ENCODE assay signal across 1 cellular context in genomic region chr17:59963738-59964454, GRCh38.
TF ChIP-seq lines count a peak whose summit lies in the region.

No MANE protein-coding gene starts in this region.

TF ChIP-seq in HepG2, 621 proteins besides CTCF, POLR2A, EP300 and RAD21 (continued from another document and continues in another):
- TF ChIP-seq SMAD1 (CRISPR knock-in tag; IDR thresholded peaks at IDR 0.05; ENCODE audit: borderline replicate concordance, low read depth) (no peak), SP4 (CRISPR knock-in tag; IDR thresholded peaks at IDR 0.05) (no peak), CHD4 (IDR thresholded peaks at IDR 0.05; ENCODE audit: borderline replicate concordance, low read length) (no peak; the same call in 1 of the 2 replicates), POGZ (CRISPR knock-in tag; IDR thresholded peaks at IDR 0.05) (no peak), NFIB (CRISPR knock-in tag; IDR thresholded peaks at IDR 0.05; ENCODE audit: borderline replicate concordance) (0 out of 2 replicates have a peak, but pooled peaks have one; percentile 70), EHMT2 (IDR thresholded peaks at IDR 0.05; ENCODE audit: borderline replicate concordance, low read depth, low read length) (no peak), NR1H2 (CRISPR knock-in tag; IDR thresholded peaks at IDR 0.05; ENCODE audit: borderline replicate concordance, low read depth) (no peak), FOXM1 (CRISPR knock-in tag; IDR thresholded peaks at IDR 0.05) (no peak), ZSCAN29 (CRISPR knock-in tag; conservative IDR thresholded peaks at IDR 0.05) (no peak), ZNF615 (CRISPR knock-in tag; IDR thresholded peaks at IDR 0.05; ENCODE audit: borderline replicate concordance) (no peak), NFKBIZ (CRISPR knock-in tag; IDR thresholded peaks at IDR 0.05) (no peak), NCOA1 (CRISPR knock-in tag; IDR thresholded peaks at IDR 0.05) (no peak), HOXD1 (CRISPR knock-in tag; IDR thresholded peaks at IDR 0.05) (no peak), ZNF292 (CRISPR knock-in tag; IDR thresholded peaks at IDR 0.05; ENCODE audit: borderline replicate concordance, low read depth) (0 out of 2 replicates have a peak, but pooled peaks have one; percentile 32), ARID4A (CRISPR knock-in tag; IDR thresholded peaks at IDR 0.05; ENCODE audit: borderline replicate concordance) (no peak), FOXP4 (CRISPR knock-in tag; IDR thresholded peaks at IDR 0.05) (0 out of 2 replicates have a peak, but pooled peaks have one; percentile 16), ZNF543 (CRISPR knock-in tag; IDR thresholded peaks at IDR 0.05) (no peak), ZNF589 (CRISPR knock-in tag; conservative IDR thresholded peaks at IDR 0.05) (no peak), ZNF607 (CRISPR knock-in tag; IDR thresholded peaks at IDR 0.05; ENCODE audit: borderline replicate concordance) (no peak), KLF9 (CRISPR knock-in tag; IDR thresholded peaks at IDR 0.05; ENCODE audit: low read depth) (no peak), HNRNPK (IDR thresholded peaks at IDR 0.05; ENCODE audit: low read depth, low read length, poor library complexity, severe bottlenecking) (no peak), GFI1 (CRISPR knock-in tag; IDR thresholded peaks at IDR 0.05; ENCODE audit: borderline replicate concordance) (no peak), GATAD2A (CRISPR knock-in tag; IDR thresholded peaks at IDR 0.05) (no peak), MED1 (CRISPR knock-in tag; IDR thresholded peaks at IDR 0.05) (no peak), SALL1 (CRISPR knock-in tag; IDR thresholded peaks at IDR 0.05) (no peak), ZNF775 (CRISPR knock-in tag; IDR thresholded peaks at IDR 0.05; ENCODE audit: borderline replicate concordance) (no peak), NFRKB (IDR thresholded peaks at IDR 0.05) (no peak), ZFP90 (CRISPR knock-in tag; IDR thresholded peaks at IDR 0.05; ENCODE audit: borderline replicate concordance) (no peak), MXI1 (IDR thresholded peaks at IDR 0.05; ENCODE audit: borderline replicate concordance, low read depth, low read length) (no peak), ZNF160 (CRISPR knock-in tag; IDR thresholded peaks at IDR 0.05) (0 out of 2 replicates have a peak, but pooled peaks have one; percentile 7), GRHL1 (CRISPR knock-in tag; conservative IDR thresholded peaks at IDR 0.05) (no peak)
- TF ChIP-seq, protein P1, sequence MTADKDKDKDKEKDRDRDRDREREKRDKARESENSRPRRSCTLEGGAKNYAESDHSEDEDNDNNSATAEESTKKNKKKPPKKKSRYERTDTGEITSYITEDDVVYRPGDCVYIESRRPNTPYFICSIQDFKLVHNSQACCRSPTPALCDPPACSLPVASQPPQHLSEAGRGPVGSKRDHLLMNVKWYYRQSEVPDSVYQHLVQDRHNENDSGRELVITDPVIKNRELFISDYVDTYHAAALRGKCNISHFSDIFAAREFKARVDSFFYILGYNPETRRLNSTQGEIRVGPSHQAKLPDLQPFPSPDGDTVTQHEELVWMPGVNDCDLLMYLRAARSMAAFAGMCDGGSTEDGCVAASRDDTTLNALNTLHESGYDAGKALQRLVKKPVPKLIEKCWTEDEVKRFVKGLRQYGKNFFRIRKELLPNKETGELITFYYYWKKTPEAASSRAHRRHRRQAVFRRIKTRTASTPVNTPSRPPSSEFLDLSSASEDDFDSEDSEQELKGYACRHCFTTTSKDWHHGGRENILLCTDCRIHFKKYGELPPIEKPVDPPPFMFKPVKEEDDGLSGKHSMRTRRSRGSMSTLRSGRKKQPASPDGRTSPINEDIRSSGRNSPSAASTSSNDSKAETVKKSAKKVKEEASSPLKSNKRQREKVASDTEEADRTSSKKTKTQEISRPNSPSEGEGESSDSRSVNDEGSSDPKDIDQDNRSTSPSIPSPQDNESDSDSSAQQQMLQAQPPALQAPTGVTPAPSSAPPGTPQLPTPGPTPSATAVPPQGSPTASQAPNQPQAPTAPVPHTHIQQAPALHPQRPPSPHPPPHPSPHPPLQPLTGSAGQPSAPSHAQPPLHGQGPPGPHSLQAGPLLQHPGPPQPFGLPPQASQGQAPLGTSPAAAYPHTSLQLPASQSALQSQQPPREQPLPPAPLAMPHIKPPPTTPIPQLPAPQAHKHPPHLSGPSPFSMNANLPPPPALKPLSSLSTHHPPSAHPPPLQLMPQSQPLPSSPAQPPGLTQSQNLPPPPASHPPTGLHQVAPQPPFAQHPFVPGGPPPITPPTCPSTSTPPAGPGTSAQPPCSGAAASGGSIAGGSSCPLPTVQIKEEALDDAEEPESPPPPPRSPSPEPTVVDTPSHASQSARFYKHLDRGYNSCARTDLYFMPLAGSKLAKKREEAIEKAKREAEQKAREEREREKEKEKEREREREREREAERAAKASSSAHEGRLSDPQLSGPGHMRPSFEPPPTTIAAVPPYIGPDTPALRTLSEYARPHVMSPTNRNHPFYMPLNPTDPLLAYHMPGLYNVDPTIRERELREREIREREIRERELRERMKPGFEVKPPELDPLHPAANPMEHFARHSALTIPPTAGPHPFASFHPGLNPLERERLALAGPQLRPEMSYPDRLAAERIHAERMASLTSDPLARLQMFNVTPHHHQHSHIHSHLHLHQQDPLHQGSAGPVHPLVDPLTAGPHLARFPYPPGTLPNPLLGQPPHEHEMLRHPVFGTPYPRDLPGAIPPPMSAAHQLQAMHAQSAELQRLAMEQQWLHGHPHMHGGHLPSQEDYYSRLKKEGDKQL (CRISPR knock-in tag; IDR thresholded peaks at IDR 0.05; ENCODE audit: low read depth): no peak
- TF ChIP-seq, protein P2, sequence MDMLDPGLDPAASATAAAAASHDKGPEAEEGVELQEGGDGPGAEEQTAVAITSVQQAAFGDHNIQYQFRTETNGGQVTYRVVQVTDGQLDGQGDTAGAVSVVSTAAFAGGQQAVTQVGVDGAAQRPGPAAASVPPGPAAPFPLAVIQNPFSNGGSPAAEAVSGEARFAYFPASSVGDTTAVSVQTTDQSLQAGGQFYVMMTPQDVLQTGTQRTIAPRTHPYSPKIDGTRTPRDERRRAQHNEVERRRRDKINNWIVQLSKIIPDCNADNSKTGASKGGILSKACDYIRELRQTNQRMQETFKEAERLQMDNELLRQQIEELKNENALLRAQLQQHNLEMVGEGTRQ (IDR thresholded peaks at IDR 0.05; ENCODE audit: low read depth, low read length): no peak
- TF ChIP-seq, protein P2 (CRISPR knock-in tag; IDR thresholded peaks at IDR 0.05; ENCODE audit: borderline replicate concordance): no peak
- TF ChIP-seq, protein P3, sequence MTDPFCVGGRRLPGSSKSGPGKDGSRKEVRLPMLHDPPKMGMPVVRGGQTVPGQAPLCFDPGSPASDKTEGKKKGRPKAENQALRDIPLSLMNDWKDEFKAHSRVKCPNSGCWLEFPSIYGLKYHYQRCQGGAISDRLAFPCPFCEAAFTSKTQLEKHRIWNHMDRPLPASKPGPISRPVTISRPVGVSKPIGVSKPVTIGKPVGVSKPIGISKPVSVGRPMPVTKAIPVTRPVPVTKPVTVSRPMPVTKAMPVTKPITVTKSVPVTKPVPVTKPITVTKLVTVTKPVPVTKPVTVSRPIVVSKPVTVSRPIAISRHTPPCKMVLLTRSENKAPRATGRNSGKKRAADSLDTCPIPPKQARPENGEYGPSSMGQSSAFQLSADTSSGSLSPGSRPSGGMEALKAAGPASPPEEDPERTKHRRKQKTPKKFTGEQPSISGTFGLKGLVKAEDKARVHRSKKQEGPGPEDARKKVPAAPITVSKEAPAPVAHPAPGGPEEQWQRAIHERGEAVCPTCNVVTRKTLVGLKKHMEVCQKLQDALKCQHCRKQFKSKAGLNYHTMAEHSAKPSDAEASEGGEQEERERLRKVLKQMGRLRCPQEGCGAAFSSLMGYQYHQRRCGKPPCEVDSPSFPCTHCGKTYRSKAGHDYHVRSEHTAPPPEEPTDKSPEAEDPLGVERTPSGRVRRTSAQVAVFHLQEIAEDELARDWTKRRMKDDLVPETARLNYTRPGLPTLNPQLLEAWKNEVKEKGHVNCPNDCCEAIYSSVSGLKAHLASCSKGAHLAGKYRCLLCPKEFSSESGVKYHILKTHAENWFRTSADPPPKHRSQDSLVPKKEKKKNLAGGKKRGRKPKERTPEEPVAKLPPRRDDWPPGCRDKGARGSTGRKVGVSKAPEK (CRISPR knock-in tag; IDR thresholded peaks at IDR 0.05; ENCODE audit: borderline replicate concordance): 0 out of 2 replicates have a peak, but pooled peaks have one; percentile 13
- TF ChIP-seq, protein P4, sequence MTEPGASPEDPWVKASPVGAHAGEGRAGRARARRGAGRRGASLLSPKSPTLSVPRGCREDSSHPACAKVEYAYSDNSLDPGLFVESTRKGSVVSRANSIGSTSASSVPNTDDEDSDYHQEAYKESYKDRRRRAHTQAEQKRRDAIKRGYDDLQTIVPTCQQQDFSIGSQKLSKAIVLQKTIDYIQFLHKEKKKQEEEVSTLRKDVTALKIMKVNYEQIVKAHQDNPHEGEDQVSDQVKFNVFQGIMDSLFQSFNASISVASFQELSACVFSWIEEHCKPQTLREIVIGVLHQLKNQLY (CRISPR knock-in tag; IDR thresholded peaks at IDR 0.05): 0 out of 2 replicates have a peak, but pooled peaks have one; percentile 27
- TF ChIP-seq, protein P5, sequence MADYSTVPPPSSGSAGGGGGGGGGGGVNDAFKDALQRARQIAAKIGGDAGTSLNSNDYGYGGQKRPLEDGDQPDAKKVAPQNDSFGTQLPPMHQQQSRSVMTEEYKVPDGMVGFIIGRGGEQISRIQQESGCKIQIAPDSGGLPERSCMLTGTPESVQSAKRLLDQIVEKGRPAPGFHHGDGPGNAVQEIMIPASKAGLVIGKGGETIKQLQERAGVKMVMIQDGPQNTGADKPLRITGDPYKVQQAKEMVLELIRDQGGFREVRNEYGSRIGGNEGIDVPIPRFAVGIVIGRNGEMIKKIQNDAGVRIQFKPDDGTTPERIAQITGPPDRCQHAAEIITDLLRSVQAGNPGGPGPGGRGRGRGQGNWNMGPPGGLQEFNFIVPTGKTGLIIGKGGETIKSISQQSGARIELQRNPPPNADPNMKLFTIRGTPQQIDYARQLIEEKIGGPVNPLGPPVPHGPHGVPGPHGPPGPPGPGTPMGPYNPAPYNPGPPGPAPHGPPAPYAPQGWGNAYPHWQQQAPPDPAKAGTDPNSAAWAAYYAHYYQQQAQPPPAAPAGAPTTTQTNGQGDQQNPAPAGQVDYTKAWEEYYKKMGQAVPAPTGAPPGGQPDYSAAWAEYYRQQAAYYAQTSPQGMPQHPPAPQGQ (CRISPR knock-in tag; IDR thresholded peaks at IDR 0.05; ENCODE audit: borderline replicate concordance): no peak
